Comparison of ENCODE assay signal across 8 cellular contexts in the genomic region with DNA sequence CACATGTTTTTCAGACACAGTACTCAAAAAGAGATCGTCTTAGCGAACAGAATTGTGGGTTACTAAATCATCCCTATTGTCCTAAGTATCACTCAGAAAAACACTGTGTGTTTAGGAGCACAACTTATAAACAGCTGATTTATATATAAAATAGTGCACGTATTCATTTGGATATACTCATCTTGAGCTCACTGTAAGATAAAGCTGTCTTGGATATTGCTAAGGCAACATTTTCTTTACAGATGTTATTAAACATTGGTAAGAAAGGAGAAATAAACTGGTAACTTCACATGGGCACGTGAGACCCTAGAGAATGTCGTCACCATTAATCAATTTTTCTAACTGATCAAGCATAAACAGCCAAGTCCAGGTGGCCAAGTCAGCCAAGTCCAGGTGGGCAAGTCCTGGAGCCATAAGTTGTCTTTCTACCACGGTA. TPM values are rescaled to one million over a fixed set of nuclear protein-coding genes. Genes with fewer than 3 reads are reported as not detected.
DNase-seq lines count a peak whose midpoint lies in the region; ATAC-seq and TF ChIP-seq lines count a peak whose summit lies in the region.

No MANE protein-coding gene starts in this region.

- H3K9me3 Mint-ChIP-seq in HFFc6 (no peaks in the 10 kb centered on the region), type B pancreatic cell (no peaks in the 10 kb centered on the region)
- H3K9me3 Mint-ChIP-seq in activated naive CD8-positive, alpha-beta T cell (ENCODE audit: low read depth), result no peaks in the 10 kb centered on the region

- H3K4me3 Mint-ChIP-seq in HFFc6 (peak overlapping the region; percentile 87), type B pancreatic cell (peak overlapping the region; percentile 92)
- H3K4me3 Mint-ChIP-seq in activated naive CD8-positive, alpha-beta T cell, result peak overlapping the region; percentile 83

- H3K27me3 Mint-ChIP-seq in HFFc6 (ENCODE audit: insufficient read depth) (no peaks in the 10 kb centered on the region), type B pancreatic cell (peaks cover 12% of the 10 kb centered on the region)
- peaks cover 53% of the 10 kb centered on the region for H3K27me3 Mint-ChIP-seq in activated naive CD8-positive, alpha-beta T cell

- H3K36me3 Mint-ChIP-seq in HFFc6 (ENCODE audit: low read depth), result peaks cover 10% of the 10 kb centered on the region; the same call in 1 of the 2 replicates
- H3K36me3 Mint-ChIP-seq in activated naive CD8-positive, alpha-beta T cell, result no peaks in the 10 kb centered on the region
- no peaks in the 10 kb centered on the region for H3K36me3 Mint-ChIP-seq in type B pancreatic cell

- H3K4me3 ChIP-seq in BLaER1 treated with 17β-estradiol and CSF1 and Interleukin-3, amounts not matched to agents 10 nM and 100 nM, result peak overlapping the region; percentile 73 to 96 (median 90)
- peak overlapping the region; percentile 66 to 74 for H3K4me3 ChIP-seq in left lung

- H3K9me3 ChIP-seq in BLaER1 treated with 17β-estradiol and CSF1 and Interleukin-3, amounts not matched to agents 10 nM and 100 nM (replicated peaks in 1 of 11), result no peaks in the 10 kb centered on the region
- no peaks in the 10 kb centered on the region for H3K9me3 ChIP-seq in left lung

- H3K27ac Mint-ChIP-seq in HFFc6, result peak overlapping the region; percentile 64
- no peak overlapping the region for H3K27ac Mint-ChIP-seq in activated naive CD8-positive, alpha-beta T cell
- H3K27ac Mint-ChIP-seq in type B pancreatic cell, result peak overlapping the region; percentile 92

- no peak for ATAC-seq in left lung

- intact Hi-C loops in left lung (cut with DNase I), result no loop called here

- H3K27me3 ChIP-seq in BLaER1 treated with 17β-estradiol and CSF1 and Interleukin-3, amounts not matched to agents 10 nM and 100 nM, result peaks cover 52 to 65% (median 60%) of the 10 kb centered on the region in 11 experiments
- H3K27me3 ChIP-seq in left lung, result peaks cover 0 to 47% of the 10 kb centered on the region in 2 donors

- H3K4me1 Mint-ChIP-seq in HFFc6 (ENCODE audit: low read depth), result peaks cover 65% of the 10 kb centered on the region
- H3K4me1 Mint-ChIP-seq in activated naive CD8-positive, alpha-beta T cell (ENCODE audit: low read depth), result peaks cover 15% of the 10 kb centered on the region
- H3K4me1 Mint-ChIP-seq in type B pancreatic cell (ENCODE audit: unreplicated experiment), result peaks cover 17% of the 10 kb centered on the region

- DNase-seq in HFFc6 (no peak), left lung (no peak), type B pancreatic cell (ENCODE audit: extremely low spot score, unreplicated experiment) (no peak), NCI-H128 (lab: John Stamatoyannopoulos, UW; ENCODE audit: unreplicated experiment) (no peak)
- no peak for DNase-seq in activated CD4-positive, alpha-beta T cell treated with anti-CD3 and anti-CD28 coated beads, Interleukin-2, amount 50 U/mL, for 4 hours
- no peak for DNase-seq in stimulated activated CD4-positive, alpha-beta T cell treated with anti-CD3 and anti-CD28 coated beads, Interleukin-4, amount 100 ng/mL, for 4 hours

- peak overlapping the region in 9 of 11 experiments; percentile 71 to 82 (median 77); a peak in 18 of 22 replicates for H3K27ac ChIP-seq in BLaER1 treated with 17β-estradiol and CSF1 and Interleukin-3, amounts not matched to agents 10 nM and 100 nM
- peak overlapping the region; percentile 76 to 89 for H3K27ac ChIP-seq in left lung

- peak overlapping the region; percentile 74 to 85 (median 81); a peak in 21 of 22 replicates for H3K9ac ChIP-seq in BLaER1 treated with 17β-estradiol and CSF1 and Interleukin-3, amounts not matched to agents 10 nM and 100 nM

- peaks cover 0 to 34% (median 0%) of the 10 kb centered on the region in 11 experiments; a peak in 7 of 22 replicates for H4K20me1 ChIP-seq in BLaER1 treated with 17β-estradiol and CSF1 and Interleukin-3, amounts not matched to agents 10 nM and 100 nM

- H3K36me3 ChIP-seq in BLaER1 treated with 17β-estradiol and CSF1 and Interleukin-3, amounts not matched to agents 10 nM and 100 nM, result no peaks in the 10 kb centered on the region
- no peaks in the 10 kb centered on the region for H3K36me3 ChIP-seq in left lung

- peak overlapping the region; percentile 76 to 92 (median 88) for H3K4me2 ChIP-seq in BLaER1 treated with 17β-estradiol and CSF1 and Interleukin-3, amounts not matched to agents 10 nM and 100 nM

- TF ChIP-seq CTCF in HFFc6 (IDR thresholded peaks at IDR 0.05) (no peak), left lung (IDR thresholded peaks at IDR 0.05) (no peak), type B pancreatic cell (conservative IDR thresholded peaks at IDR 0.05) (no peak)

- H3K4me1 ChIP-seq in BLaER1 treated with 17β-estradiol and CSF1 and Interleukin-3, amounts not matched to agents 10 nM and 100 nM, result peaks cover 11 to 37% (median 21%) of the 10 kb centered on the region in 10 experiments; a peak in 19 of 20 replicates
- peaks cover 9 to 34% of the 10 kb centered on the region in 2 donors for H3K4me1 ChIP-seq in left lung

RNA-seq across cellular contexts. Expression of a gene that starts 1.7 kb away (rescaled TPM):
- total RNA-seq in HFFc6 (2021; fragmentation: NEBNext Ultra II Directional; extraction: Animal tissue kit (Norgen Biotek cat#: 25700)), result 10 to 100 TPM; 55.2 to 89.4 (median 70.5) TPM
- 10 to 100 TPM; 54.6 to 70.5 TPM for total RNA-seq in left lung
- total RNA-seq in type B pancreatic cell (ENCODE audit: low replicate concordance), result 72.8 and 107 TPM in 2 replicates
